Comparison of ENCODE assay signal across 11 cellular contexts in the genomic region with DNA sequence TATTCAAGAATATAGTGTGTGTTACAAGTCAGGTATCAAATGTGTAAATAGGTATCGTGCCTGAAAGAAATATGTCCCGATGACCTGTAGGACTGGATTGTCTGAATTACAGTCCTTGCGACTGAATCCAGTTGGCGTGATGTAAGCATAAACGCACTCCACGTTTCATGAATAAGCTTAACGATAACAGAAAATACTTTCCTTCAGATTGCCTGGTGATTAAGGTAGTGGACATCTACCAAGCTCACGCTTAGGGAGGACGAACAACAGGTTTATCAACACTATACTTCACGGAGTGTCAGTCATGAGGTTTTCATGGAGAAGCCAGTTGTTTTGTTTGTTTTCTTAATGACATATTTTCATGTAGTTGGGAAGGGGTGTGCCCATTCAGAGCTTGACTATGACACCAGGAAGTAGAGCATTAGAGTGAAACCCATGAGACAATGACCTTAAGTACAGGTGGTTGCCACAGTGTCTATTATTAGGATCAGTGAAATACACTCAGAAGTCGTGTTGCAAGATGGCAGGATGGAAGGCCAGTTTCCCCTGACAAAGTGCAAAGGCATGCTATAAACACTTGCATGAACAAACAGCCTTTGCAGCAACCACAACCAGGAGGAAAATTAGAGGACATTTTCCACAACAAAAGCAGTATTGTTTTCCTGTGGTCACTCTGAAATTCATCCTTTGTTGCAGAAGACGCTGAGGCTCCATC.
DNase-seq lines count a peak whose midpoint lies in the region.
"Had no signal": no experiment of that assay in that cellular context is flagged by ENCODE, and none has a peak within 500 bp of the region (broad histone marks: within the 10 kb centered on the region; RNA-seq: fewer than 3 reads in every experiment).

No MANE protein-coding gene starts in this region.

- in situ Hi-C loops in GM23248 (cut with MboI) (no loop called here), G401 (cut with HindIII; ENCODE audit: low sequenced_read_pairs) (no loop called here)

- no peak overlapping the region for H3K4me2 ChIP-seq in GM23248 (ENCODE audit: unreplicated experiment)

- 93 to 94% methylated on average over 12 of the region's 12 CpGs for WGBS in GM23248 (ENCODE audit: low coverage in 1 of 2, low lambda C conversion rate in 2 of 2, missing lambda C conversion rate in 2 of 2), 2 experiments

- H3K27me3 ChIP-seq in GM23248 (replicated peaks; ENCODE audit: insufficient read depth) = no peaks in the 10 kb centered on the region

- H3K9me3 ChIP-seq in GM23248 (ENCODE audit: low read depth) = no peaks in the 10 kb centered on the region

- no peaks in the 10 kb centered on the region for H3K36me3 ChIP-seq in GM23248 (ENCODE audit: low read depth)

- H3K9ac ChIP-seq in GM23248 = no peak overlapping the region

- H3K79me2 ChIP-seq in GM23248 (ENCODE audit: insufficient read depth) = no peaks in the 10 kb centered on the region

- no peaks in the 10 kb centered on the region for H3F3A ChIP-seq in GM23248 (ENCODE audit: insufficient read depth)

- H3K4me1 ChIP-seq in GM23248 (ENCODE audit: insufficient read depth) = no peaks in the 10 kb centered on the region

- H4K20me1 ChIP-seq in GM23248 (ENCODE audit: insufficient read depth) = no peaks in the 10 kb centered on the region

- H3K27ac ChIP-seq in GM23248 = no peak overlapping the region

- no peak overlapping the region for H2AFZ ChIP-seq in GM23248

- DNase-seq in COLO829 (ENCODE audit: low spot score) (peak; percentile 36), GM23248 (peak; percentile 43), RPMI8226 (peak; percentile 36), kidney tubule cell (ENCODE audit: low spot score) (peak; percentile 71), nucleus accumbens (lab: John Stamatoyannopoulos, UW) (no peak), NCI-H2029 (lab: John Stamatoyannopoulos, UW) (no peak), G401 (ENCODE audit: low spot score) (no peak), activated T-cell treated with anti-CD3 and anti-CD28 coated beads for 4 hours (no peak)
- DNase-seq: activated CD4-positive, alpha-beta memory T cell treated with anti-CD3 and anti-CD28 coated beads, Interleukin-2, amount 10 ng/mL, durations not matched to agents 7 days and 5 days; GF-D8; T-helper 17 cell had no signal

- H3K4me3 ChIP-seq in GM23248 = no peak overlapping the region

- H3K9me2 ChIP-seq in GM23248 (ENCODE audit: insufficient read depth) = no peaks in the 10 kb centered on the region

Comparison
In these comparisons a context has a peak if more than half of its experiments do, and no peak if none do; other contexts are left out.
1. DNase-seq: peak in COLO829 (single experiment), GM23248 (single experiment), RPMI8226 (single experiment) and kidney tubule cell (single experiment); none in nucleus accumbens (0 of 56), NCI-H2029 (single experiment), G401 (single experiment) and activated T-cell treated with anti-CD3 and anti-CD28 coated beads for 4 hours (single experiment).